Comparison of ENCODE assay signal across 8 cellular contexts in the genomic region with DNA sequence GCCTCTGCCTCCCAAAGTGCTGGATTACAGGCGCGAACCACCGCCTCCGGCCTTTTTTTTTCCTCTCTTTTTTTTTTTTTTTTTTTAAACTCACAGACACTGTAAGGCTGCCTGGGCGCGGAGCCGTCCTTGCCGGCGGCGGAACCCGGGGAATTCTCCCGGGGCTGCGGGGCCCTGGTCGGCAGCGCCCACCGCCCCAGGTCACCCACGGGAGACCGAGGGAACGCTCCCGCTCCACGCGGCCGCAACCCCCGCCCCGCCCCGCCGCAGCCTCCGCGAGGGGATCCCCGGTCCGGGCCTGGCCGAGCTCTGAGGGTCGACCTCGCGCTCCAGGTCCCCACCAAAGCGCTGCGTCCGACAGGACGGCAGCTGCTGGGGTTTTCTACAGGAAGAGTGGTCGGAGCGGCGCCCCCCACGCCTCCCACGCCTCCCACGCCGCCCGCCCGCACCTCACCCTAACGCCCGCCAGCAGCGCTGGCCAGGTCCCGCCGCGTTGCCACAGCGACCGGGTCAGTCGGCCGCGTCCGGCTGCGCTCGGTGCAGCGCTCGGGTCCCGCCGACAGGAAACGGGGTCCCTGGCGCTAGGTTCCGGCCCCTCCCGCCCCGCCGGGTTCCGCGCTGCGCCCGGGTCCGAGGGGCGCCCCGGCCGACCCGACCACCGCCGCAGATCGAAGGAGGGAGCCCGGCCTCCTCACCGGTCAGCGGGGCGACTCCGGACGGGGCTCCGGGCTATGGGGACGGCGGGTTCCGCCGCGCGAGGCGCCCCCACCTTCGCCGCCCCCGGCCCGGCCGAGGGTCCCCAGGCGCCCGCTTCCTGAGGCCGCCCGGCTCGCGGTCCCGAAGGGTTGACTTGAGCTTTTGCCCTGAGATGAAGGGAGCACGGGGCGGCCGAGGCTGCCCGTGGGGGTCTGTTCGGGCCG. TPM values are rescaled to one million over a fixed set of nuclear protein-coding genes. Genes with fewer than 3 reads are reported as not detected.
A peak's percentile ranks its signal among the peaks of the same experiment; 100 is the strongest.
DNase-seq lines count a peak whose midpoint lies in the region; ATAC-seq and TF ChIP-seq lines count a peak whose summit lies in the region.

A gene with protein sequence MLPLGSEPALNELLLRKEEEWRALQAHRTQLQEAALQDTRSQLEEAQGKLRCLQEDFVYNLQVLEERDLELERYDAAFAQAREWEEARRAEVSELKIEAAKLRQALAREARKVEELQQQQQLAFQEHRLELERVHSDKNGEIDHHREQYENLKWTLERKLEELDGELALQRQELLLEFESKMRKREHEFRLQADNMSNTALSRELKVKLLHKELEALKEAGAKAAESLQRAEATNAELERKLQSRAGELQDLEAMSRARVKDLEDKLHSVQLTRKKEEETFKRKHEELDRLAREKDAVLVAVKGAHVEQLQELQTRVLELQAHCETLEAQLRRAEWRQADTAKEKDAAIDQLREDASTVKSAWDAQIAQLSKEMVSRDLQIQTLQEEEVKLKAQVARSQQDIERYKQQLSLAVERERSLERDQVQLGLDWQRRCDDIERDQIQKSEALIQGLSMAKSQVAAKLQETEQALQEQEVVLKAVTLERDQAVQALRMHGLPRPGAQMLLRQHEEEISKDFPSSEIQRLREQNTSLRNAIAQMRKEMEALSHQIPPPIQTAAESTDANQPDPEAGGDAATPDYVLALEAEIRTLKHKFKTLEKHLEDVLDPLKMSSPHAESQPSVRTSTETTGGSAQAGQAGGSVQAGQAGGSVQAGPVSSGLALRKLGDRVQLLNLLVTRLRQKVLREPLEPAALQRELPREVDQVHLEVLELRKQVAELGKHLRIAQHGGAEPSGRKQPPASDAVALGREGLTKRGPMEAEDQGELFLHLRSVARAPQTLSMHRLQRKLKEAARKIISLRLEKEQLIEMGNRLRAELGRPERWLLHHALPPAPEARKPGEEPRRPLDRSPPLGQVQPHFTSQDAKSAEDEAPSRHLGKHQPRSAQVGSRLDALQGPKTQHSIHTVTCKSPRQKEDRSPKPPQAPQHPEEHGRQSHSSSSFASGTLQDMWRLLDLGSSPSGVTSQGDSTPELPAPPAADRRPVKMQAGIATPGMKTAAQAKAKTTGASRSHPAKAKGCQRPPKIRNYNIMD (minus strand): TSS at position 512 of the 920 bp plus-strand sequence. CDS start 10,898 bp downstream, outside the sequence.

- CTCF ChIA-PET in PC-3 (lab: Charles Lee), result no interaction called here

- H3K9me2 ChIP-seq in PC-3 (replicated peaks; ENCODE audit: low read length), result no peaks in the 10 kb centered on the region

- H3K27ac ChIP-seq in BLaER1 treated with 17β-estradiol and CSF1 and Interleukin-3, amounts not matched to agents 10 nM and 100 nM, result peak within 1 kb of the TSS; percentile 83 to 95 (median 90)
- H3K27ac ChIP-seq in PC-3 (ENCODE audit: low read length) (peak within 1 kb of the TSS; percentile 75), thoracic aorta (peak within 1 kb of the TSS; percentile 72 to 78)

- peaks cover 17% of the 10 kb centered on the region for H3K79me2 ChIP-seq in PC-3 (ENCODE audit: low read length)

- no peaks in the 10 kb centered on the region for H3K27me3 Mint-ChIP-seq in natural killer cell treated with Interleukin-12 subunit alpha and Interleukin-12 subunit beta and Interleukin-15 and Interleukin-18, amount 100 ng/mL, for 72 hours

- peaks cover 46 to 51% of the 10 kb centered on the region in 2 donors for H3K4me1 Mint-ChIP-seq in natural killer cell treated with Interleukin-12 subunit alpha and Interleukin-12 subunit beta and Interleukin-15 and Interleukin-18, amount 100 ng/mL, for 72 hours (ENCODE audit: low read depth in 2 of 2)

- ATAC-seq in GM19035 (IDR thresholded peaks at IDR 0.05; ENCODE audit: unreplicated experiment) (peak; percentile 74), HG03378 (IDR thresholded peaks at IDR 0.05; ENCODE audit: unreplicated experiment) (peak; percentile 37), PC-3 (peak; percentile 55), thoracic aorta (ENCODE audit: insufficient number of reproducible peaks, low FRiP score, low read depth) (no peak)
- peak; percentile 83 to 84 for ATAC-seq in natural killer cell treated with Interleukin-12 subunit alpha and Interleukin-12 subunit beta and Interleukin-15 and Interleukin-18, amount 100 ng/mL, for 72 hours

- peak within 1 kb of the TSS; percentile 86 for H3K4me3 Mint-ChIP-seq in natural killer cell treated with Interleukin-12 subunit alpha and Interleukin-12 subunit beta and Interleukin-15 and Interleukin-18, amount 100 ng/mL, for 72 hours

- H4K20me1 ChIP-seq in BLaER1 treated with 17β-estradiol and CSF1 and Interleukin-3, amounts not matched to agents 10 nM and 100 nM, result no peaks in the 10 kb centered on the region
- H4K20me1 ChIP-seq in PC-3 (ENCODE audit: low read length), result no peaks in the 10 kb centered on the region

- H3K4me2 ChIP-seq in BLaER1 treated with 17β-estradiol and CSF1 and Interleukin-3, amounts not matched to agents 10 nM and 100 nM, result peak within 1 kb of the TSS; percentile 96 to 100 (median 99)
- H3K4me2 ChIP-seq in PC-3 (ENCODE audit: low read length), result peak within 1 kb of the TSS; percentile 98

- intact Hi-C loops in PC-3 (cut with micrococcal nuclease), result no loop called here

- no peaks in the 10 kb centered on the region for H3K9me3 ChIP-seq in BLaER1 treated with 17β-estradiol and CSF1 and Interleukin-3, amounts not matched to agents 10 nM and 100 nM (replicated peaks in 1 of 11)
- H3K9me3 ChIP-seq in PC-3 (ENCODE audit: low read length), result no peaks in the 10 kb centered on the region
- no peaks in the 10 kb centered on the region for H3K9me3 ChIP-seq in thoracic aorta

- H3K27ac Mint-ChIP-seq in natural killer cell treated with Interleukin-12 subunit alpha and Interleukin-12 subunit beta and Interleukin-15 and Interleukin-18, amount 100 ng/mL, for 72 hours, result peak within 1 kb of the TSS; percentile 78 to 92

- no peaks in the 10 kb centered on the region for H3F3A ChIP-seq in PC-3 (ENCODE audit: low read length, unreplicated experiment)

- H3K9me3 Mint-ChIP-seq in natural killer cell treated with Interleukin-12 subunit alpha and Interleukin-12 subunit beta and Interleukin-15 and Interleukin-18, amount 100 ng/mL, for 72 hours, result no peaks in the 10 kb centered on the region

- TF ChIP-seq CTCF in PC-3 (conservative IDR thresholded peaks at IDR 0.05; ENCODE audit: low read depth, low read length) (no peak), fibroblast of villous mesenchyme (IDR thresholded peaks at IDR 0.05; ENCODE audit: insufficient read depth, low read depth, low read length) (no peak), thoracic aorta (IDR thresholded peaks at IDR 0.05) (no peak)

- no TSS peak for BruUV-seq in PC-3 (replicated peaks; lab: Mats Ljungman, UMichigan)

- H3K36me3 Mint-ChIP-seq in natural killer cell treated with Interleukin-12 subunit alpha and Interleukin-12 subunit beta and Interleukin-15 and Interleukin-18, amount 100 ng/mL, for 72 hours, result no peaks in the 10 kb centered on the region

- peak within 1 kb of the TSS; percentile 79 to 96 (median 86) for H3K4me3 ChIP-seq in BLaER1 treated with 17β-estradiol and CSF1 and Interleukin-3, amounts not matched to agents 10 nM and 100 nM
- H3K4me3 ChIP-seq in PC-3 (ENCODE audit: low read length) (peak within 1 kb of the TSS; percentile 97), fibroblast of villous mesenchyme (ENCODE audit: low read depth, low read length) (peak within 1 kb of the TSS; percentile 70), thoracic aorta (peak within 1 kb of the TSS; percentile 81)

- peak within 1 kb of the TSS; percentile 84 to 97 (median 89) for H3K9ac ChIP-seq in BLaER1 treated with 17β-estradiol and CSF1 and Interleukin-3, amounts not matched to agents 10 nM and 100 nM
- H3K9ac ChIP-seq in PC-3 (ENCODE audit: low read length), result peak within 1 kb of the TSS; percentile 99

- peaks cover 45 to 69% (median 56%) of the 10 kb centered on the region in 10 experiments for H3K4me1 ChIP-seq in BLaER1 treated with 17β-estradiol and CSF1 and Interleukin-3, amounts not matched to agents 10 nM and 100 nM
- H3K4me1 ChIP-seq in PC-3 (ENCODE audit: insufficient read depth, low read length) (peaks cover 33% of the 10 kb centered on the region), thoracic aorta (ENCODE audit: control insufficient read depth in 1 of 2, low read depth in 2 of 2) (peaks cover 25 to 36% of the 10 kb centered on the region in 2 donors)

- peak within 1 kb of the TSS; percentile 95 for H2AFZ ChIP-seq in PC-3 (ENCODE audit: low read length)

- H3K36me3 ChIP-seq in BLaER1 treated with 17β-estradiol and CSF1 and Interleukin-3, amounts not matched to agents 10 nM and 100 nM, result peaks cover 0 to 4% (median 0%) of the 10 kb centered on the region in 11 experiments; a peak in 4 of 22 replicates
- H3K36me3 ChIP-seq in PC-3 (ENCODE audit: low read depth, low read length), result no peaks in the 10 kb centered on the region
- H3K36me3 ChIP-seq in thoracic aorta, result no peaks in the 10 kb centered on the region

- POLR2A ChIA-PET in PC-3 (lab: Charles Lee; ENCODE audit: unreplicated experiment), result no interaction called here

- peaks cover 0 to 5% (median 0%) of the 10 kb centered on the region in 11 experiments; a peak in 3 of 22 replicates for H3K27me3 ChIP-seq in BLaER1 treated with 17β-estradiol and CSF1 and Interleukin-3, amounts not matched to agents 10 nM and 100 nM
- H3K27me3 ChIP-seq in PC-3 (ENCODE audit: low read length) (no peaks in the 10 kb centered on the region), thoracic aorta (replicated peaks; ENCODE audit: insufficient read depth) (no peaks in the 10 kb centered on the region)

- DNase-seq in PC-3 (peak; percentile 76), fibroblast of villous mesenchyme (ENCODE audit: low read depth) (peak; percentile 78), thoracic aorta (ENCODE audit: low spot score) (no peak)
- peak; percentile 51 for DNase-seq in activated effector memory CD4-positive, alpha-beta T cell treated with Interleukin-2 at 50 U/mL for 16 hours
- DNase-seq in natural killer cell treated with Interleukin-12 subunit alpha and Interleukin-12 subunit beta and Interleukin-15 and Interleukin-18, amount 100 ng/mL, for 72 hours (ENCODE audit: low spot score), result peak; percentile 93

RNA-seq across cellular contexts. Expression of the gene that starts here (rescaled TPM):
- total RNA-seq in PC-3 (2014; rRNA removed) (35.0 and 36.6 TPM in 2 replicates), fibroblast of villous mesenchyme (19.9 and 20.6 TPM in 2 replicates), thoracic aorta (10 to 100 TPM; 19.4 to 58.1 TPM)
- 10 to 100 TPM; 34.0 to 82.2 TPM for total RNA-seq in natural killer cell treated with Interleukin-12 subunit alpha and Interleukin-12 subunit beta and Interleukin-15 and Interleukin-18, amount 100 ng/mL, for 72 hours
